In genomic region chr15:100781061-100781960, GRCh38 we compare ENCODE assay signal across 21 cellular contexts.
A peak's percentile ranks its signal among the peaks of the same experiment; 100 is the strongest.
DNase-seq lines count a peak whose midpoint lies in the region; ATAC-seq and TF ChIP-seq lines count a peak whose summit lies in the region.
"Had no signal": no experiment of that assay in that cellular context is flagged by ENCODE, and none has a peak within 500 bp of the region (broad histone marks: within the 10 kb centered on the region; RNA-seq: fewer than 3 reads in every experiment).

No MANE protein-coding gene starts in this region.

- no peak overlapping the region; a peak in 1 of 4 replicates for H3K4me3 ChIP-seq in SK-N-SH (ENCODE audit: low read depth in 2 of 2, low read length in 1 of 2)
- no peak overlapping the region for H3K4me3 ChIP-seq in upper lobe of right lung
- H3K4me3 ChIP-seq: adrenal gland, cardiac muscle cell, GM23338, heart right ventricle, thyroid gland had no signal

- H3K27me3 Mint-ChIP-seq in glutamatergic neuron (ENCODE audit: unreplicated experiment) = peaks cover 5% of the 10 kb centered on the region
- peaks cover 3% of the 10 kb centered on the region for H3K27me3 Mint-ChIP-seq in nephron progenitor cell (ENCODE audit: low read depth, poor library complexity)

- peak; percentile 47 for TF ChIP-seq RAD21 in SK-N-SH (IDR thresholded peaks at IDR 0.05; ENCODE audit: low read length)

- no peaks in the 10 kb centered on the region for H3K79me2 ChIP-seq in SK-N-SH (ENCODE audit: insufficient read depth)

- no peaks in the 10 kb centered on the region for H3F3A ChIP-seq in SK-N-SH (replicated peaks; ENCODE audit: insufficient read depth)

- ATAC-seq in upper lobe of right lung (no peak), HG02970 (IDR thresholded peaks at IDR 0.05; ENCODE audit: low FRiP score, unreplicated experiment) (no peak)
- ATAC-seq: activated T-helper 17 cell treated with anti-CD3 and anti-CD28 coated beads, Interleukin-2, amount 50 U/mL, for 72 hours; effector memory CD8-positive, alpha-beta T cell; heart right ventricle; naive thymus-derived CD8-positive, alpha-beta T cell; stimulated activated naive B cell treated with anti-CD40 and anti-IgM and Interleukin-4, amounts not matched to agents 10 μg/mL and 1 μg/mL and 100 μg/mL, for 72 hours had no signal

- H3K36me3 ChIP-seq in SK-N-SH (replicated peaks in 1 of 2; ENCODE audit: control insufficient read depth in 1 of 2, insufficient read depth in 2 of 2, low read length in 1 of 2) (no peaks in the 10 kb centered on the region), upper lobe of right lung (no peaks in the 10 kb centered on the region)
- H3K36me3 ChIP-seq: adrenal gland, cardiac muscle cell, heart right ventricle, thyroid gland had no signal

- H3K9me3 ChIP-seq in SK-N-SH (no peaks in the 10 kb centered on the region), upper lobe of right lung (no peaks in the 10 kb centered on the region)
- H3K9me3 ChIP-seq: adrenal gland, heart right ventricle, thyroid gland had no signal

- WGBS in SK-N-SH (ENCODE audit: low lambda C conversion rate) = 77% methylated on average over 4 of the region's 11 CpGs

- no peak overlapping the region for H2AFZ ChIP-seq in SK-N-SH (ENCODE audit: low read depth)
- H2AFZ ChIP-seq: GM23338 had no signal

- POLR2A ChIA-PET in SK-N-SH (lab: Yijun Ruan, JAX) = interaction anchor here (1.1 to 1.3 kb wide), 2 partner anchors 10 to 92 kb away, joined by 3 to 5 read pairs; no protein-coding TSS in a partner anchor

- no peak overlapping the region for H3K27ac Mint-ChIP-seq in glutamatergic neuron (ENCODE audit: unreplicated experiment)
- H3K27ac Mint-ChIP-seq in nephron progenitor cell = no peak overlapping the region
- H3K27ac Mint-ChIP-seq: activated T-helper 17 cell treated with anti-CD3 and anti-CD28 coated beads, Interleukin-2, amount 50 U/mL, for 72 hours; CD4-positive, alpha-beta T cell; effector memory CD8-positive, alpha-beta T cell; GM23338; naive thymus-derived CD8-positive, alpha-beta T cell; stimulated activated naive B cell treated with anti-CD40 and anti-IgM and Interleukin-4, amounts not matched to agents 10 μg/mL and 1 μg/mL and 100 μg/mL, for 72 hours had no signal

- DNase-seq in activated effector memory CD4-positive, alpha-beta T cell treated with anti-CD3 and anti-CD28 coated beads, Interleukin-2, amount 50 U/mL, for 16 hours = peak; percentile 38
- no peak for DNase-seq in activated effector memory CD4-positive, alpha-beta T cell treated with Interleukin-2 at 50 U/mL for 16 hours
- DNase-seq in SK-N-SH = peak; percentile 88
- DNase-seq in left kidney (ENCODE audit: low read depth, low spot score) = peak; percentile 39
- peak; percentile 37 for DNase-seq in upper lobe of right lung
- DNase-seq in glutamatergic neuron = no peak
- no peak for DNase-seq in nephron progenitor cell
- DNase-seq: activated CD4-positive, alpha-beta T cell treated with anti-CD3 and anti-CD28 coated beads, Interleukin-2, amount 50 U/mL, for 48 hours; CD4-positive, alpha-beta T cell; DMS53; effector memory CD8-positive, alpha-beta T cell; naive thymus-derived CD8-positive, alpha-beta T cell; NCI-H2227 treated with DMSO at 0.1 percent for 48 hours; stimulated activated naive B cell treated with anti-CD40 and anti-IgM and Interleukin-4, amounts not matched to agents 10 μg/mL and 1 μg/mL and 100 μg/mL, for 72 hours; thyroid gland had no signal

- peak in 1 of 2 experiments; percentile 93; a peak in 2 of 4 replicates for TF ChIP-seq EP300 in SK-N-SH (IDR thresholded peaks at IDR 0.05; ENCODE audit: borderline replicate concordance in 1 of 2, low read depth in 1 of 2, low read length in 1 of 2)

- TF ChIP-seq CTCF in SK-N-SH (IDR thresholded peaks at IDR 0.05) = no peak
- no peak for TF ChIP-seq CTCF in upper lobe of right lung (IDR thresholded peaks at IDR 0.05)
- TF ChIP-seq CTCF in glutamatergic neuron (IDR thresholded peaks at IDR 0.05; ENCODE audit: partially characterized antibody, unreplicated experiment) = no peak
- TF ChIP-seq CTCF in nephron progenitor cell (IDR thresholded peaks at IDR 0.05) = no peak

- H3K9me3 Mint-ChIP-seq in glutamatergic neuron (ENCODE audit: unreplicated experiment) (peaks cover 5% of the 10 kb centered on the region), nephron progenitor cell (no peaks in the 10 kb centered on the region)
- H3K9me3 Mint-ChIP-seq: activated T-helper 17 cell treated with anti-CD3 and anti-CD28 coated beads, Interleukin-2, amount 50 U/mL, for 72 hours; CD4-positive, alpha-beta T cell; effector memory CD8-positive, alpha-beta T cell; naive thymus-derived CD8-positive, alpha-beta T cell; stimulated activated naive B cell treated with anti-CD40 and anti-IgM and Interleukin-4, amounts not matched to agents 10 μg/mL and 1 μg/mL and 100 μg/mL, for 72 hours had no signal

- H3K4me1 Mint-ChIP-seq in glutamatergic neuron (ENCODE audit: low read depth, unreplicated experiment) (peaks cover 2% of the 10 kb centered on the region), nephron progenitor cell (peaks cover 19% of the 10 kb centered on the region)
- H3K4me1 Mint-ChIP-seq: activated T-helper 17 cell treated with anti-CD3 and anti-CD28 coated beads, Interleukin-2, amount 50 U/mL, for 72 hours; GM23338; stimulated activated naive B cell treated with anti-CD40 and anti-IgM and Interleukin-4, amounts not matched to agents 10 μg/mL and 1 μg/mL and 100 μg/mL, for 72 hours had no signal

- H3K27ac ChIP-seq in SK-N-SH (ENCODE audit: low read depth in 2 of 2, low read length in 1 of 2) (peak overlapping the region; percentile 11 to 98; a peak in 3 of 4 replicates), upper lobe of right lung (no peak overlapping the region)
- H3K27ac ChIP-seq: adrenal gland, cardiac muscle cell, heart right ventricle, thyroid gland had no signal

- H3K36me3 Mint-ChIP-seq in glutamatergic neuron (ENCODE audit: unreplicated experiment) = no peaks in the 10 kb centered on the region
- H3K36me3 Mint-ChIP-seq in nephron progenitor cell (ENCODE audit: low read depth) = no peaks in the 10 kb centered on the region
- H3K36me3 Mint-ChIP-seq: naive thymus-derived CD8-positive, alpha-beta T cell; stimulated activated naive B cell treated with anti-CD40 and anti-IgM and Interleukin-4, amounts not matched to agents 10 μg/mL and 1 μg/mL and 100 μg/mL, for 72 hours had no signal

- intact Hi-C loops in upper lobe of right lung (cut with DNase I) = no loop called here

- no peak overlapping the region for H3K4me3 Mint-ChIP-seq in glutamatergic neuron (ENCODE audit: unreplicated experiment)
- no peak overlapping the region for H3K4me3 Mint-ChIP-seq in nephron progenitor cell
- H3K4me3 Mint-ChIP-seq: activated T-helper 17 cell treated with anti-CD3 and anti-CD28 coated beads, Interleukin-2, amount 50 U/mL, for 72 hours; CD4-positive, alpha-beta T cell; effector memory CD8-positive, alpha-beta T cell; GM23338; naive thymus-derived CD8-positive, alpha-beta T cell; stimulated activated naive B cell treated with anti-CD40 and anti-IgM and Interleukin-4, amounts not matched to agents 10 μg/mL and 1 μg/mL and 100 μg/mL, for 72 hours had no signal

- H3K4me2 ChIP-seq in SK-N-SH = no peak overlapping the region
- H3K4me2 ChIP-seq: GM23338 had no signal

- no peaks in the 10 kb centered on the region for H3K9me2 ChIP-seq in SK-N-SH

- H3K27me3 ChIP-seq in SK-N-SH (ENCODE audit: insufficient read depth) = no peaks in the 10 kb centered on the region
- no peaks in the 10 kb centered on the region for H3K27me3 ChIP-seq in upper lobe of right lung
- H3K27me3 ChIP-seq: adrenal gland, cardiac muscle cell, thyroid gland had no signal

- H3K4me1 ChIP-seq in SK-N-SH (ENCODE audit: control insufficient read depth in 1 of 2, insufficient read depth in 2 of 2, low read depth in 1 of 2, low read length in 1 of 2) = peaks cover 0 to 56% of the 10 kb centered on the region in 2 experiments; a peak in 2 of 4 replicates
- H3K4me1 ChIP-seq in upper lobe of right lung = no peaks in the 10 kb centered on the region
- H3K4me1 ChIP-seq: adrenal gland, heart right ventricle, thyroid gland had no signal

- H4K20me1 ChIP-seq in SK-N-SH (ENCODE audit: insufficient read depth) = no peaks in the 10 kb centered on the region

- no peak overlapping the region for H3K9ac ChIP-seq in SK-N-SH

- CTCF ChIA-PET in SK-N-SH (lab: Yijun Ruan, JAX) = interaction anchor here (0.7 to 3.6 kb wide), 14 partner anchors 10 to 227 kb away, joined by 3 to 17 read pairs (median 4); partner anchors contain the start of gene ALDH1A3

TF ChIP-seq in SK-N-SH, 30 proteins besides CTCF, POLR2A, EP300 and RAD21 (continues in another document):
- TF ChIP-seq MEF2A (IDR thresholded peaks at IDR 0.05; ENCODE audit: borderline replicate concordance, low read depth) (no peak), PBX3 (IDR thresholded peaks at IDR 0.05) (peak; percentile 83), ELF1 (IDR thresholded peaks at IDR 0.05) (no peak), TAF1 (IDR thresholded peaks at IDR 0.05; ENCODE audit: borderline replicate concordance, low read depth, low read length) (no peak), SMC3 (IDR thresholded peaks at IDR 0.05; ENCODE audit: low read depth, low read length) (no peak)

Comparison
In these comparisons a context has a peak if more than half of its experiments do, and no peak if none do; other contexts are left out.
1. DNase-seq: peak in activated effector memory CD4-positive, alpha-beta T cell treated with anti-CD3 and anti-CD28 coated beads, Interleukin-2, amount 50 U/mL, for 16 hours (single experiment), SK-N-SH (single experiment), left kidney (single experiment) and upper lobe of right lung (single experiment); none in activated effector memory CD4-positive, alpha-beta T cell treated with Interleukin-2 at 50 U/mL for 16 hours (single experiment), glutamatergic neuron (single experiment) and nephron progenitor cell (single experiment).